In genomic region chr4:122453384-122454000, GRCh38 we compare ENCODE assay signal across 27 cellular contexts. TPM values are rescaled to one million over a fixed set of nuclear protein-coding genes. Genes with fewer than 3 reads are reported as not detected.
A peak's percentile ranks its signal among the peaks of the same experiment; 100 is the strongest.
DNase-seq lines count a peak whose midpoint lies in the region; ATAC-seq and TF ChIP-seq lines count a peak whose summit lies in the region.
"Had no signal": no experiment of that assay in that cellular context is flagged by ENCODE, and none has a peak within 500 bp of the region (broad histone marks: within the 10 kb centered on the region; RNA-seq: fewer than 3 reads in every experiment).

No MANE protein-coding gene starts in this region.

- ATAC-seq in left lung, result peak; percentile 59
- ATAC-seq: esophagus mucosa; foreskin keratinocyte; naive thymus-derived CD4-positive, alpha-beta T cell had no signal

- H3K27me3 Mint-ChIP-seq in activated T-cell treated with anti-CD3 and anti-CD28 coated beads, Interleukin-2, amount 50 U/mL, for 24 hours, result no peaks in the 10 kb centered on the region
- peaks cover 14% of the 10 kb centered on the region for H3K27me3 Mint-ChIP-seq in activated naive CD8-positive, alpha-beta T cell treated with anti-CD3 and anti-CD28 coated beads for 36 hours

- no peaks in the 10 kb centered on the region for H4K20me1 ChIP-seq in Karpas-422 (ENCODE audit: insufficient read depth, low read depth, low read length)

- H3K4me3 ChIP-seq in Karpas-422 (ENCODE audit: low read length) (peak overlapping the region; percentile 18; the same call in 1 of the 2 replicates), left lung (no peak overlapping the region), left ventricle myocardium inferior (no peak overlapping the region)
- H3K4me3 ChIP-seq: breast epithelium, colonic mucosa, GM23248, hepatocyte had no signal

- H3K36me3 ChIP-seq in Karpas-422 (ENCODE audit: insufficient read depth, low read length) (no peaks in the 10 kb centered on the region), left lung (no peaks in the 10 kb centered on the region), left ventricle myocardium inferior (no peaks in the 10 kb centered on the region)
- H3K36me3 ChIP-seq: breast epithelium, colonic mucosa had no signal

- peaks cover 64% of the 10 kb centered on the region for H3K36me3 Mint-ChIP-seq in activated T-cell treated with anti-CD3 and anti-CD28 coated beads, Interleukin-2, amount 50 U/mL, for 24 hours (ENCODE audit: low read depth)
- H3K36me3 Mint-ChIP-seq in activated naive CD8-positive, alpha-beta T cell treated with anti-CD3 and anti-CD28 coated beads for 36 hours, result peaks cover 30% of the 10 kb centered on the region
- H3K36me3 Mint-ChIP-seq: mesothelial cell of epicardium; naive thymus-derived CD4-positive, alpha-beta T cell had no signal

- H2AFZ ChIP-seq in Karpas-422 (ENCODE audit: low read length), result peak overlapping the region; percentile 59; the same call in 1 of the 2 replicates
- H2AFZ ChIP-seq: GM23248, hepatocyte had no signal

- no peak for DNase-seq in activated T-cell treated with anti-CD3 and anti-CD28 coated beads, Interleukin-2, amount 50 U/mL, for 24 hours
- no peak for DNase-seq in activated T-cell treated with anti-CD3 and anti-CD28 coated beads for 4 hours
- DNase-seq in Karpas-422, result peak; percentile 67
- no peak for DNase-seq in activated naive CD8-positive, alpha-beta T cell treated with anti-CD3 and anti-CD28 coated beads for 36 hours
- DNase-seq in left lung, result no peak
- no peak for DNase-seq in DMS 273 treated with DMSO at 0.1 percent for 48 hours (lab: John Stamatoyannopoulos, UW)
- DNase-seq in germinal center (ENCODE audit: low spot score), result no peak
- no peak for DNase-seq in left ventricle myocardium inferior
- DNase-seq: activated CD4-positive, alpha-beta T cell treated with anti-CD3 and anti-CD28 coated beads, Interleukin-2, amount 50 U/mL, for 4 hours; colonic mucosa; effector memory CD4-positive, alpha-beta T cell; foreskin keratinocyte; GM23248; Kasumi-1; naive thymus-derived CD4-positive, alpha-beta T cell; NCI-H1694; NCI-H2171 treated with DMSO at 0.1 percent for 48 hours; NCI-H526; occipital lobe had no signal

- H3K27me3 ChIP-seq in Karpas-422 (ENCODE audit: low read length) (no peaks in the 10 kb centered on the region), left lung (no peaks in the 10 kb centered on the region), left ventricle myocardium inferior (ENCODE audit: low read depth) (no peaks in the 10 kb centered on the region)
- H3K27me3 ChIP-seq: breast epithelium, colonic mucosa, hepatocyte had no signal

- peak overlapping the region; percentile 10; the same call in 1 of the 2 replicates for H3K27ac ChIP-seq in Karpas-422 (ENCODE audit: low read length)
- no peak overlapping the region for H3K27ac ChIP-seq in left lung
- H3K27ac ChIP-seq in left ventricle myocardium inferior (replicated peaks), result no peak overlapping the region
- H3K27ac ChIP-seq: breast epithelium, colonic mucosa, foreskin keratinocyte, GM23248, hepatocyte, RWPE1 had no signal

- peak overlapping the region; percentile 63 for H3K4me2 ChIP-seq in Karpas-422 (ENCODE audit: low read depth, low read length, poor library complexity, severe bottlenecking)
- H3K4me2 ChIP-seq: hepatocyte had no signal

- no peaks in the 10 kb centered on the region for H3K9me3 Mint-ChIP-seq in activated T-cell treated with anti-CD3 and anti-CD28 coated beads, Interleukin-2, amount 50 U/mL, for 24 hours
- H3K9me3 Mint-ChIP-seq in activated naive CD8-positive, alpha-beta T cell treated with anti-CD3 and anti-CD28 coated beads for 36 hours, result no peaks in the 10 kb centered on the region
- H3K9me3 Mint-ChIP-seq: mesothelial cell of epicardium; naive thymus-derived CD4-positive, alpha-beta T cell had no signal

- H3K9ac ChIP-seq in Karpas-422 (ENCODE audit: low read length), result no peak overlapping the region
- H3K9ac ChIP-seq: GM23248 had no signal

- H3K4me1 Mint-ChIP-seq in activated T-cell treated with anti-CD3 and anti-CD28 coated beads, Interleukin-2, amount 50 U/mL, for 24 hours (ENCODE audit: low read depth), result peaks cover 49% of the 10 kb centered on the region
- peaks cover 39% of the 10 kb centered on the region for H3K4me1 Mint-ChIP-seq in activated naive CD8-positive, alpha-beta T cell treated with anti-CD3 and anti-CD28 coated beads for 36 hours
- H3K4me1 Mint-ChIP-seq: mesothelial cell of epicardium had no signal

- intact Hi-C loops in left lung (cut with DNase I), result no loop called here
- intact Hi-C loops in left ventricle myocardium inferior (cut with micrococcal nuclease), result no loop called here

- H3K79me2 ChIP-seq in Karpas-422 (ENCODE audit: low read length), result no peaks in the 10 kb centered on the region
- H3K79me2 ChIP-seq: hepatocyte had no signal

- TF ChIP-seq CTCF in left lung (IDR thresholded peaks at IDR 0.05) (no peak), left ventricle myocardium inferior (IDR thresholded peaks at IDR 0.05; ENCODE audit: borderline replicate concordance) (no peak)

- no peaks in the 10 kb centered on the region for H3K9me2 ChIP-seq in Karpas-422 (replicated peaks; ENCODE audit: insufficient read depth, low read length)

- peak overlapping the region; percentile 88 for H3K27ac Mint-ChIP-seq in activated T-cell treated with anti-CD3 and anti-CD28 coated beads, Interleukin-2, amount 50 U/mL, for 24 hours
- peak overlapping the region; percentile 40 for H3K27ac Mint-ChIP-seq in activated naive CD8-positive, alpha-beta T cell treated with anti-CD3 and anti-CD28 coated beads for 36 hours
- H3K27ac Mint-ChIP-seq: mesothelial cell of epicardium had no signal

- H3K9me3 ChIP-seq in Karpas-422 (ENCODE audit: low read length) (no peaks in the 10 kb centered on the region), left lung (no peaks in the 10 kb centered on the region), left ventricle myocardium inferior (replicated peaks) (no peaks in the 10 kb centered on the region)
- H3K9me3 ChIP-seq: breast epithelium, colonic mucosa had no signal

- peak overlapping the region; percentile 76 for H3K4me3 Mint-ChIP-seq in activated T-cell treated with anti-CD3 and anti-CD28 coated beads, Interleukin-2, amount 50 U/mL, for 24 hours
- H3K4me3 Mint-ChIP-seq in activated naive CD8-positive, alpha-beta T cell treated with anti-CD3 and anti-CD28 coated beads for 36 hours, result peak overlapping the region; percentile 73
- H3K4me3 Mint-ChIP-seq: mesothelial cell of epicardium had no signal

- H3K4me1 ChIP-seq in Karpas-422 (ENCODE audit: low read length), result peaks cover 30% of the 10 kb centered on the region
- H3K4me1 ChIP-seq in left lung, result no peaks in the 10 kb centered on the region
- no peaks in the 10 kb centered on the region for H3K4me1 ChIP-seq in left ventricle myocardium inferior
- H3K4me1 ChIP-seq: breast epithelium, colonic mucosa, foreskin keratinocyte had no signal

RNA-seq across cellular contexts. Expression of gene IL2, which starts 3.0 kb away (rescaled TPM):
- total RNA-seq in Karpas-422 (2014; rRNA removed; shearing (Covaris generic); ENCODE audit: low replicate concordance), result not detected in 2 replicates
- 10 to 100 TPM; 37.7 to 40.7 TPM for total RNA-seq in activated naive CD8-positive, alpha-beta T cell treated with anti-CD3 and anti-CD28 coated beads for 36 hours
- total RNA-seq in left lung, result not detected
- not detected for total RNA-seq in left ventricle myocardium inferior
- total RNA-seq: esophagus mucosa, foreskin keratinocyte, GM23248, hepatocyte, liver, mesothelial cell of epicardium, occipital lobe, pulmonary artery endothelial cell, skeletal muscle tissue had no signal

Comparison
In these comparisons a context has a peak if more than half of its experiments do, and no peak if none do; other contexts are left out.
1. RNA of gene IL2, which starts 3.0 kb away (total RNA-seq): 37.7 to 40.7 TPM in activated naive CD8-positive, alpha-beta T cell treated with anti-CD3 and anti-CD28 coated beads for 36 hours; not detected in left lung, not detected in Karpas-422 and not detected in left ventricle myocardium inferior (single experiment); every median in the first group is over 10 times any median in the second.